In the genomic region with DNA sequence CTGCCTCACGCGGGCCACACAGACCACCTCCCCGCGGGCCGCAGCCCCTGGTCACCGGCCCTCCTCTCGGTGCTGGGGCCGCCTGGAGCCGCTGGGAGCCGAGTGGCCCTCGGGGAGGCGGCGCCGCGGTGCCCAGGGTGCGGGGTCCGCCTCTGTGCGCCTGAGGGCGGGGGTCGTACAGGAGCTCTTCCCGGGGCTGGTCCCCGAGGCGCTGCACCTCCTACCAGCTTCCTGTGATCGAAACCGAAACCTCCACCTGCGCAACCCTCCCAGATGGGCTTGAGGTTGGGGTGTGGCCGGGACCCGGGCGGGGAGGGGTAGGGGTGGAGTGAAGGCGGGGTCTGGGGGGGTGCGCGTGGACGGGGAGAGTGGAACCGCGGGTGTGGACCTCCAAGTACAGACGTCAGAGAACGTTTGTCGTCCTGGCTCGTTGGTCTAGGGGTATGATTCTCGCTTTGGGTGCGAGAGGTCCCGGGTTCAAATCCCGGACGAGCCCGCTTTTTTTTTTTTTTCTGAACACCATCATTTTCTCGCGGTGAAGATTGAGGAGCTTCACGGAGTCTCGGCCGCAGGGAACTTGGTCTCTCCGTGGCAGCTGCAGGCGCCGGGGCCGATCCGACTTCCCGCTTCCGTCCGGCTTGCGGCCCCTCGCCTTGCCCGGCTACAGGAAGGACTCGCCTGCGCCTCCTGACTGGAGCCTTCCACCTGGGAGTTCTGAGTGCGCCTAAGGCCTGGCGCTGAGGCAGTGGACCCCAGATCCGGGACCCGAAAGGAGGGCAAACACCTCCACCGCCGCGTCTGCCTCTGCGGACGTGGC, we compare ENCODE assay signal across 8 cellular contexts. TPM values are rescaled to one million over a fixed set of nuclear protein-coding genes. Genes with fewer than 3 reads are reported as not detected.
A peak's percentile ranks its signal among the peaks of the same experiment; 100 is the strongest.
DNase-seq lines count a peak whose midpoint lies in the region; ATAC-seq and TF ChIP-seq lines count a peak whose summit lies in the region.

No MANE protein-coding gene starts in this region.

- no peaks in the 10 kb centered on the region for H3K36me3 ChIP-seq in neuron (ENCODE audit: insufficient read depth, low read length)

- peak overlapping the region; percentile 55 for H3K4me3 ChIP-seq in neuron (ENCODE audit: low read length)

- H3K27ac ChIP-seq in foreskin keratinocyte: peak overlapping the region; percentile 95
- H3K27ac ChIP-seq in substantia nigra (ENCODE audit: low read depth, low read length, poor library complexity, severe bottlenecking): peak overlapping the region; percentile 42

- H3K4me1 ChIP-seq in foreskin keratinocyte: no peaks in the 10 kb centered on the region
- H3K4me1 ChIP-seq in neuron (ENCODE audit: insufficient read depth, low read length): peaks cover 3% of the 10 kb centered on the region

- DNase-seq in AG08396 (ENCODE audit: low spot score): peak; percentile 94
- DNase-seq in HuH-7.5 (ENCODE audit: low spot score): peak; percentile 93
- peak; percentile 38 for DNase-seq in SHP77 treated with DMSO at 0.1 percent for 48 hours (lab: John Stamatoyannopoulos, UW)
- DNase-seq in activated gamma-delta T cell treated with Interleukin-2 at 50 U/mL for 16 hours: peak; percentile 96
- peak; percentile 78 to 88 for DNase-seq in foreskin keratinocyte
- DNase-seq in substantia nigra (lab: John Stamatoyannopoulos, UW): peak in 30 of 49 donors; percentile 9 to 60 (median 30)

- H2AFZ ChIP-seq in neuron (ENCODE audit: low read depth, low read length): peak overlapping the region; percentile 81

- no peaks in the 10 kb centered on the region for H3K9me3 ChIP-seq in neuron (ENCODE audit: low read length)

- ATAC-seq in GM19035 (IDR thresholded peaks at IDR 0.05; ENCODE audit: unreplicated experiment): peak; percentile 56
- ATAC-seq in foreskin keratinocyte: peak; percentile 76

- peak; percentile 15 for TF ChIP-seq CTCF in foreskin keratinocyte (conservative IDR thresholded peaks at IDR 0.05)

- H3K27me3 ChIP-seq in foreskin keratinocyte (no peaks in the 10 kb centered on the region), neuron (ENCODE audit: insufficient read depth, low read length) (peaks cover 7% of the 10 kb centered on the region)

RNA-seq across cellular contexts. Expression of gene ZNF213, which starts 23.9 kb away (rescaled TPM):
- total RNA-seq in foreskin keratinocyte: 4.4 and 5.4 TPM in 2 replicates
- 5.7 and 6.5 TPM in 2 replicates for polyA plus RNA-seq in foreskin keratinocyte

RNA-seq across cellular contexts. Expression of gene OR1F1, which starts 29.3 kb away (rescaled TPM):
- 0.25 and 0.44 TPM in 2 replicates for total RNA-seq in foreskin keratinocyte
- 0.07 TPM in 1 of 2 replicates, not detected in the other for polyA plus RNA-seq in foreskin keratinocyte

RNA-seq across cellular contexts. Expression of gene ZNF205, which starts 46.3 kb away (rescaled TPM):
- total RNA-seq in foreskin keratinocyte: 16.7 and 17.2 TPM in 2 replicates
- 17.0 and 19.1 TPM in 2 replicates for polyA plus RNA-seq in foreskin keratinocyte

RNA-seq across cellular contexts. Expression of gene ZSCAN10, which starts 59.6 kb away (rescaled TPM):
- total RNA-seq in foreskin keratinocyte: not detected in 2 replicates
- polyA plus RNA-seq in foreskin keratinocyte: not detected in 2 replicates

Comparison
In these comparisons a context has a peak if more than half of its experiments do, and no peak if none do; other contexts are left out.
1. Peak in every context shown above with its lines: DNase-seq, ATAC-seq, H3K4me3 ChIP-seq and H3K27ac ChIP-seq.
2. DNase-seq: peak in every context shown above with its lines; median percentile 96 in activated gamma-delta T cell treated with Interleukin-2 at 50 U/mL for 16 hours; 94 in AG08396; 93 in HuH-7.5; 83 in foreskin keratinocyte; 38 in SHP77 treated with DMSO at 0.1 percent for 48 hours; 30 in substantia nigra.